Comparison of ENCODE assay signal across 21 cellular contexts in genomic region chr18:58009166-58009565, GRCh38.
"Had no signal": no experiment of that assay in that cellular context is flagged by ENCODE, and none has a peak within 500 bp of the region (broad histone marks: within the 10 kb centered on the region; RNA-seq: fewer than 3 reads in every experiment).

No MANE protein-coding gene starts in this region.

- DNase-seq: activated CD4-positive, alpha-beta T cell treated with anti-CD3 and anti-CD28 coated beads for 48 hours; activated CD8-positive, alpha-beta memory T cell treated with anti-CD3 and anti-CD28 coated beads, Interleukin-2, amount 50 U/mL, for 4 hours; activated CD8-positive, alpha-beta T cell treated with anti-CD3 and anti-CD28 coated beads for 36 hours; activated effector memory CD4-positive, alpha-beta T cell treated with anti-CD3 and anti-CD28 coated beads, Interleukin-2, amount 50 U/mL, for 16 hours; activated T-cell treated with anti-CD3 and anti-CD28 coated beads, Interleukin-2, amount 50 U/mL, for 48 hours; amygdala; brain microvascular endothelial cell; dermis blood vessel endothelial cell; foreskin keratinocyte; head of caudate nucleus; left colon; lower lobe of right lung; nephron progenitor cell; stimulated activated CD4-positive, alpha-beta T cell treated with anti-CD3 and anti-CD28 coated beads, Interleukin-1b, Interleukin-23, amount 100 ng/mL, for 48 hours; stomach; T-helper 1 cell; upper lobe of right lung had no signal

- H3K36me3 ChIP-seq: brain microvascular endothelial cell, lower lobe of right lung, stomach, thoracic aorta, upper lobe of right lung had no signal

- H3K36me3 Mint-ChIP-seq: activated naive CD8-positive, alpha-beta T cell had no signal

- H3K4me1 ChIP-seq: lower lobe of right lung, upper lobe of right lung had no signal

- H3K27me3 ChIP-seq: brain microvascular endothelial cell, foreskin keratinocyte, stomach, upper lobe of right lung had no signal

- H3K9me3 Mint-ChIP-seq: activated CD8-positive, alpha-beta T cell treated with anti-CD3 and anti-CD28 coated beads for 36 hours; nephron progenitor cell had no signal

- H3K9me3 ChIP-seq: lower lobe of right lung, stomach, thoracic aorta, upper lobe of right lung had no signal

- ATAC-seq: activated CD8-positive, alpha-beta T cell treated with anti-CD3 and anti-CD28 coated beads for 36 hours; foreskin keratinocyte; left colon; lower lobe of right lung; sciatic nerve; SK-N-SH treated with all-trans-retinoic acid at 6 μM for 48 hours; upper lobe of right lung had no signal

- H3K27ac Mint-ChIP-seq: activated CD8-positive, alpha-beta T cell treated with anti-CD3 and anti-CD28 coated beads for 36 hours; activated naive CD8-positive, alpha-beta T cell; nephron progenitor cell had no signal

- H3K4me3 ChIP-seq: lower lobe of right lung, stomach, thoracic aorta, upper lobe of right lung had no signal

- H3K4me3 Mint-ChIP-seq: activated CD8-positive, alpha-beta T cell treated with anti-CD3 and anti-CD28 coated beads for 36 hours; activated naive CD8-positive, alpha-beta T cell; nephron progenitor cell had no signal

- H3K27ac ChIP-seq: brain microvascular endothelial cell, foreskin keratinocyte, lower lobe of right lung, stomach, thoracic aorta, upper lobe of right lung had no signal
